In genomic region chr2:169824373-169825333, GRCh38 we compare ENCODE assay signal across 1 cellular context.
A peak's percentile ranks its signal among the peaks of the same experiment; 100 is the strongest.
TF ChIP-seq lines count a peak whose summit lies in the region.

Gene METTL5 (minus strand): TSS chr2:169824905. CDS start chr2:169824597, 308 bp downstream.

TF ChIP-seq in IMR-90, 13 proteins besides CTCF, POLR2A, EP300 and RAD21 (continued from another document):
- TF ChIP-seq SMC3 (IDR thresholded peaks at IDR 0.05; ENCODE audit: low read depth, low read length): peak; percentile 54
- peak; percentile 60 for TF ChIP-seq CEBPB (IDR thresholded peaks at IDR 0.05; ENCODE audit: low read depth, low read length)
- no peak for TF ChIP-seq NFE2L2 (IDR thresholded peaks at IDR 0.05; ENCODE audit: low read depth, low read length)
- no peak for TF ChIP-seq CHD1 (IDR thresholded peaks at IDR 0.05; ENCODE audit: low read depth, low read length)
- TF ChIP-seq, protein P1, sequence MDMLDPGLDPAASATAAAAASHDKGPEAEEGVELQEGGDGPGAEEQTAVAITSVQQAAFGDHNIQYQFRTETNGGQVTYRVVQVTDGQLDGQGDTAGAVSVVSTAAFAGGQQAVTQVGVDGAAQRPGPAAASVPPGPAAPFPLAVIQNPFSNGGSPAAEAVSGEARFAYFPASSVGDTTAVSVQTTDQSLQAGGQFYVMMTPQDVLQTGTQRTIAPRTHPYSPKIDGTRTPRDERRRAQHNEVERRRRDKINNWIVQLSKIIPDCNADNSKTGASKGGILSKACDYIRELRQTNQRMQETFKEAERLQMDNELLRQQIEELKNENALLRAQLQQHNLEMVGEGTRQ (IDR thresholded peaks at IDR 0.05; ENCODE audit: low read depth, low read length): no peak
